8 cellular contexts compared by ENCODE assay signal in the genomic region with DNA sequence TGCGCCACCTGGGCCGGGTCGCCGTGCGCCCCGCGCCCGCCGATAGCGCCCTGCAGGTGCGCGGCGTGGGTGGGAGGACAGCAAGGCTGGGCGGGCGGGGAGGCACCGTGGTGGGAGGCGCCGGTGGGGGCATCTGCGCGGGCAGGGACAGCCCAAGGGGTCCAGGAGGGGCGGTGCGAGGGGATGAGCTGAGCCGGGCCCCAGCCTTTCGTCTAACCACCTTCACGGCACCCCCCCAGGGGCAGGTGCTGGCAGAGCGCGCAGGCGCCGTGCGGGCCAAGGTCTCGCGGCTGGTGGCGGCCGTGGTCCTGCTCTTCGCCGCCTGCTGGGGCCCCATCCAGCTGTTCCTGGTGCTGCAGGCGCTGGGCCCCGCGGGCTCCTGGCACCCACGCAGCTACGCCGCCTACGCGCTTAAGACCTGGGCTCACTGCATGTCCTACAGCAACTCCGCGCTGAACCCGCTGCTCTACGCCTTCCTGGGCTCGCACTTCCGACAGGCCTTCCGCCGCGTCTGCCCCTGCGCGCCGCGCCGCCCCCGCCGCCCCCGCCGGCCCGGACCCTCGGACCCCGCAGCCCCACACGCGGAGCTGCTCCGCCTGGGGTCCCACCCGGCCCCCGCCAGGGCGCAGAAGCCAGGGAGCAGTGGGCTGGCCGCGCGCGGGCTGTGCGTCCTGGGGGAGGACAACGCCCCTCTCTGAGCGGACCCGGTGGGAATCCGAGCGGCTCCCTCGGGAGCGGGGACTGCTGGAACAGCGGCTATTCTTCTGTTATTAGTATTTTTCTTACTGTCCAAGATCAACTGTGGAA. TPM values are rescaled to one million over a fixed set of nuclear protein-coding genes. Genes with fewer than 3 reads are reported as not detected.
DNase-seq lines count a peak whose midpoint lies in the region; ATAC-seq and TF ChIP-seq lines count a peak whose summit lies in the region.

No MANE protein-coding gene starts in this region.

- H3K27me3 ChIP-seq in neutrophil = peaks cover 57% of the 10 kb centered on the region

- H3K27me3 Mint-ChIP-seq in CD14-positive monocyte (ENCODE audit: low read depth in 3 of 3) = peaks cover 45 to 62% (median 56%) of the 10 kb centered on the region in 3 donors
- H3K27me3 Mint-ChIP-seq in brain = peaks cover 44% of the 10 kb centered on the region

- peak; percentile 27 for ATAC-seq in HG02798 (IDR thresholded peaks at IDR 0.05; ENCODE audit: poor library complexity, unreplicated experiment)

- H3K4me1 ChIP-seq in neutrophil (ENCODE audit: control insufficient read depth in 1 of 2, insufficient read depth in 1 of 2, low read depth in 1 of 2, low read length in 1 of 2) = peaks cover 61 to 86% of the 10 kb centered on the region in 2 experiments

- H3K27ac Mint-ChIP-seq in CD14-positive monocyte = no peak overlapping the region
- H3K27ac Mint-ChIP-seq in brain = peak overlapping the region in 1 of 5 experiments; percentile 58

- H3K36me3 Mint-ChIP-seq in CD14-positive monocyte = peaks cover 0 to 2% of the 10 kb centered on the region in 2 donors
- no peaks in the 10 kb centered on the region for H3K36me3 Mint-ChIP-seq in brain

- peak overlapping the region; percentile 4 for H3K27ac ChIP-seq in neutrophil

- no peak for DNase-seq in CD14-positive monocyte (ENCODE audit: low spot score)
- peak; percentile 49 to 71 (median 59) for DNase-seq in T-helper 2 cell
- DNase-seq in epidermal melanocyte (ENCODE audit: insufficient read length, low spot score) = no peak
- no peak for DNase-seq in HPDE6-E6E7 (ENCODE audit: extremely low spot score)
- no peak for DNase-seq in AG08395 (ENCODE audit: low spot score)

- no peaks in the 10 kb centered on the region for H3K9me3 ChIP-seq in neutrophil

- intact Hi-C loops in CD14-positive monocyte (cut with micrococcal nuclease) = loop anchor here (2.0 to 10.0 kb wide), 3 partner anchors 57 to 325 kb away; a partner anchor contains a TSS

- TF ChIP-seq CTCF in CD14-positive monocyte (IDR thresholded peaks at IDR 0.05) = no peak
- TF ChIP-seq CTCF in brain (conservative IDR thresholded peaks at IDR 0.05) = no peak
- no peak for TF ChIP-seq CTCF in neutrophil (IDR thresholded peaks at IDR 0.05)

- no peaks in the 10 kb centered on the region for H3K36me3 ChIP-seq in neutrophil

- peak overlapping the region; percentile 39 to 86 for H3K4me3 Mint-ChIP-seq in CD14-positive monocyte
- H3K4me3 Mint-ChIP-seq in brain = peak overlapping the region; percentile 66 to 83 (median 80)

- peaks cover 30% of the 10 kb centered on the region for H3K4me1 Mint-ChIP-seq in CD14-positive monocyte
- H3K4me1 Mint-ChIP-seq in brain = peaks cover 19% of the 10 kb centered on the region

- H3K9me3 Mint-ChIP-seq in CD14-positive monocyte = peaks cover 0 to 7% (median 3%) of the 10 kb centered on the region in 7 donors
- peaks cover 0 to 5% (median 0%) of the 10 kb centered on the region in 5 experiments for H3K9me3 Mint-ChIP-seq in brain

- peak overlapping the region; percentile 27 to 50 for H3K4me3 ChIP-seq in neutrophil (ENCODE audit: low read depth in 1 of 2, low read length in 1 of 2)

RNA-seq across cellular contexts. Expression of a gene that starts 3.1 kb away (rescaled TPM):
- not detected for polyA plus RNA-seq in CD14-positive monocyte
- 0.73 TPM for polyA plus RNA-seq in brain (ENCODE audit: insufficient read depth, low read depth, low replicate concordance)

RNA-seq across cellular contexts. Expression of a gene that starts 5.6 kb away (rescaled TPM):
- polyA plus RNA-seq in CD14-positive monocyte (1 to 10 TPM; 2.1 to 3.2 TPM), brain (ENCODE audit: insufficient read depth, low read depth, low replicate concordance) (3.0 TPM)

RNA-seq across cellular contexts. Expression of a gene that starts 7.2 kb away (rescaled TPM):
- polyA plus RNA-seq in CD14-positive monocyte = 10 to 100 TPM; 78.7 to 99.9 TPM
- polyA plus RNA-seq in brain (ENCODE audit: insufficient read depth, low read depth, low replicate concordance) = 96.1 TPM

RNA-seq across cellular contexts. Expression of a gene that starts 27.0 kb away (rescaled TPM):
- polyA plus RNA-seq in CD14-positive monocyte (not detected), brain (ENCODE audit: insufficient read depth, low read depth, low replicate concordance) (not detected)

RNA-seq across cellular contexts. Expression of a gene that starts 27.3 kb away (rescaled TPM):
- 10 to 100 TPM; 20.7 to 37.4 TPM for polyA plus RNA-seq in CD14-positive monocyte
- polyA plus RNA-seq in brain (ENCODE audit: insufficient read depth, low read depth, low replicate concordance) = 95.1 TPM

Comparison
In these comparisons a context has a peak if more than half of its experiments do, and no peak if none do; other contexts are left out.
1. DNase-seq: peak in T-helper 2 cell (5 of 5); none in CD14-positive monocyte (single experiment), epidermal melanocyte (single experiment), HPDE6-E6E7 (single experiment) and AG08395 (single experiment).